In the genomic region with DNA sequence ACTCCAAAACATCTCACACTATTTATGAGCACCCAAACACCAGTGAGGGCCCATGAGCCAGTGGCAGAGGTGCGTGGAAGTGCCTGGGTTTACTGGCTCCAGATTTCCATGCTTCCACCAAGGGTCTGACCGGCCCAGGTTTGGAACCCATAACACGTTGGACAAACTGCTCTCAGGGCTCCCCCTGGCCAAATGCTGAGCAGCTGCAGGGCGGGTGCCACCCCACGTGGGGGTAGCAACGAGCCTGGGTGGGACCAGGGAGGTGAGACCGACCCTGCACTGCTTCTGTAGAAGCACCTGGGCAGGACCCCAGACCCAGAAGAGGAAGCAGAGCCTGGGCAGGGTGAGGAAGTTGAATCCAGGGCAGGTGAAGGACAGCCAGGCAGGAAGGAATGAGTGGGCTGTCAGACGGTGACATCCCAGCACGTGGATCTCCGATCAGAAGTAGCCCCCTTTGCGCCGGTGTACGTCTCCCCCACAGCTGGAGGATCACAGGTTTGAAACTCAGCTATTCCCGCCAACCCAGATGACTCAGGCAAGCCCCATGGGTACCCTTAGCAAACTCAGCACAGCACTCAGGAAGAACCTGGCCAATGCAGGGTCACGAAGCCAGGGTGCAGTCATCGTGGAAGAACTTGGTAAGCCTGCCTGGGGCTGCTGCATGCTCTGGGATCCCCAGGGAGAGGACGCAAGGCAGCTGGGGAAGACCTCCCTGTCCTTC, we compare ENCODE assay signal across 1 cellular context.
TF ChIP-seq lines count a peak whose summit lies in the region.

No MANE protein-coding gene starts in this region.

TF ChIP-seq in H1, 55 proteins besides CTCF, POLR2A, EP300 and RAD21:
- TF ChIP-seq JUN (IDR thresholded peaks at IDR 0.05; ENCODE audit: low read depth, low read length) (no peak), CREB1 (IDR thresholded peaks at IDR 0.05) (no peak), YY1 (IDR thresholded peaks at IDR 0.05; ENCODE audit: low read depth, low read length) (no peak), MAFK (IDR thresholded peaks at IDR 0.05; ENCODE audit: low read depth, low read length) (no peak), NRF1 (IDR thresholded peaks at IDR 0.05; ENCODE audit: low read depth, low read length) (no peak), KDM1A (IDR thresholded peaks at IDR 0.05; ENCODE audit: borderline replicate concordance, low read length) (no peak), NANOG (IDR thresholded peaks at IDR 0.05; ENCODE audit: insufficient read depth, low read depth, low read length, poor library complexity, severe bottlenecking) (no peak), EZH2 (IDR thresholded peaks at IDR 0.05; ENCODE audit: low read depth, low read length, severe bottlenecking) (no peak), TEAD4 (IDR thresholded peaks at IDR 0.05; ENCODE audit: low read depth, low read length) (no peak), TAF7 (optimal IDR thresholded peaks at IDR 0.05; ENCODE audit: borderline replicate concordance, low read depth, low read length) (no peak), RBBP5 (IDR thresholded peaks at IDR 0.05; ENCODE audit: borderline replicate concordance, low read depth, low read length) (no peak), SAP30 (IDR thresholded peaks at IDR 0.05; ENCODE audit: insufficient read depth, insufficient replicate concordance, low read length) (no peak), SUZ12 (IDR thresholded peaks at IDR 0.05; ENCODE audit: low read length) (no peak), BACH1 (IDR thresholded peaks at IDR 0.05; ENCODE audit: low read length) (no peak), CBX5 (IDR thresholded peaks at IDR 0.05; ENCODE audit: low read depth, low read length) (no peak)
- TF ChIP-seq, protein P1, sequence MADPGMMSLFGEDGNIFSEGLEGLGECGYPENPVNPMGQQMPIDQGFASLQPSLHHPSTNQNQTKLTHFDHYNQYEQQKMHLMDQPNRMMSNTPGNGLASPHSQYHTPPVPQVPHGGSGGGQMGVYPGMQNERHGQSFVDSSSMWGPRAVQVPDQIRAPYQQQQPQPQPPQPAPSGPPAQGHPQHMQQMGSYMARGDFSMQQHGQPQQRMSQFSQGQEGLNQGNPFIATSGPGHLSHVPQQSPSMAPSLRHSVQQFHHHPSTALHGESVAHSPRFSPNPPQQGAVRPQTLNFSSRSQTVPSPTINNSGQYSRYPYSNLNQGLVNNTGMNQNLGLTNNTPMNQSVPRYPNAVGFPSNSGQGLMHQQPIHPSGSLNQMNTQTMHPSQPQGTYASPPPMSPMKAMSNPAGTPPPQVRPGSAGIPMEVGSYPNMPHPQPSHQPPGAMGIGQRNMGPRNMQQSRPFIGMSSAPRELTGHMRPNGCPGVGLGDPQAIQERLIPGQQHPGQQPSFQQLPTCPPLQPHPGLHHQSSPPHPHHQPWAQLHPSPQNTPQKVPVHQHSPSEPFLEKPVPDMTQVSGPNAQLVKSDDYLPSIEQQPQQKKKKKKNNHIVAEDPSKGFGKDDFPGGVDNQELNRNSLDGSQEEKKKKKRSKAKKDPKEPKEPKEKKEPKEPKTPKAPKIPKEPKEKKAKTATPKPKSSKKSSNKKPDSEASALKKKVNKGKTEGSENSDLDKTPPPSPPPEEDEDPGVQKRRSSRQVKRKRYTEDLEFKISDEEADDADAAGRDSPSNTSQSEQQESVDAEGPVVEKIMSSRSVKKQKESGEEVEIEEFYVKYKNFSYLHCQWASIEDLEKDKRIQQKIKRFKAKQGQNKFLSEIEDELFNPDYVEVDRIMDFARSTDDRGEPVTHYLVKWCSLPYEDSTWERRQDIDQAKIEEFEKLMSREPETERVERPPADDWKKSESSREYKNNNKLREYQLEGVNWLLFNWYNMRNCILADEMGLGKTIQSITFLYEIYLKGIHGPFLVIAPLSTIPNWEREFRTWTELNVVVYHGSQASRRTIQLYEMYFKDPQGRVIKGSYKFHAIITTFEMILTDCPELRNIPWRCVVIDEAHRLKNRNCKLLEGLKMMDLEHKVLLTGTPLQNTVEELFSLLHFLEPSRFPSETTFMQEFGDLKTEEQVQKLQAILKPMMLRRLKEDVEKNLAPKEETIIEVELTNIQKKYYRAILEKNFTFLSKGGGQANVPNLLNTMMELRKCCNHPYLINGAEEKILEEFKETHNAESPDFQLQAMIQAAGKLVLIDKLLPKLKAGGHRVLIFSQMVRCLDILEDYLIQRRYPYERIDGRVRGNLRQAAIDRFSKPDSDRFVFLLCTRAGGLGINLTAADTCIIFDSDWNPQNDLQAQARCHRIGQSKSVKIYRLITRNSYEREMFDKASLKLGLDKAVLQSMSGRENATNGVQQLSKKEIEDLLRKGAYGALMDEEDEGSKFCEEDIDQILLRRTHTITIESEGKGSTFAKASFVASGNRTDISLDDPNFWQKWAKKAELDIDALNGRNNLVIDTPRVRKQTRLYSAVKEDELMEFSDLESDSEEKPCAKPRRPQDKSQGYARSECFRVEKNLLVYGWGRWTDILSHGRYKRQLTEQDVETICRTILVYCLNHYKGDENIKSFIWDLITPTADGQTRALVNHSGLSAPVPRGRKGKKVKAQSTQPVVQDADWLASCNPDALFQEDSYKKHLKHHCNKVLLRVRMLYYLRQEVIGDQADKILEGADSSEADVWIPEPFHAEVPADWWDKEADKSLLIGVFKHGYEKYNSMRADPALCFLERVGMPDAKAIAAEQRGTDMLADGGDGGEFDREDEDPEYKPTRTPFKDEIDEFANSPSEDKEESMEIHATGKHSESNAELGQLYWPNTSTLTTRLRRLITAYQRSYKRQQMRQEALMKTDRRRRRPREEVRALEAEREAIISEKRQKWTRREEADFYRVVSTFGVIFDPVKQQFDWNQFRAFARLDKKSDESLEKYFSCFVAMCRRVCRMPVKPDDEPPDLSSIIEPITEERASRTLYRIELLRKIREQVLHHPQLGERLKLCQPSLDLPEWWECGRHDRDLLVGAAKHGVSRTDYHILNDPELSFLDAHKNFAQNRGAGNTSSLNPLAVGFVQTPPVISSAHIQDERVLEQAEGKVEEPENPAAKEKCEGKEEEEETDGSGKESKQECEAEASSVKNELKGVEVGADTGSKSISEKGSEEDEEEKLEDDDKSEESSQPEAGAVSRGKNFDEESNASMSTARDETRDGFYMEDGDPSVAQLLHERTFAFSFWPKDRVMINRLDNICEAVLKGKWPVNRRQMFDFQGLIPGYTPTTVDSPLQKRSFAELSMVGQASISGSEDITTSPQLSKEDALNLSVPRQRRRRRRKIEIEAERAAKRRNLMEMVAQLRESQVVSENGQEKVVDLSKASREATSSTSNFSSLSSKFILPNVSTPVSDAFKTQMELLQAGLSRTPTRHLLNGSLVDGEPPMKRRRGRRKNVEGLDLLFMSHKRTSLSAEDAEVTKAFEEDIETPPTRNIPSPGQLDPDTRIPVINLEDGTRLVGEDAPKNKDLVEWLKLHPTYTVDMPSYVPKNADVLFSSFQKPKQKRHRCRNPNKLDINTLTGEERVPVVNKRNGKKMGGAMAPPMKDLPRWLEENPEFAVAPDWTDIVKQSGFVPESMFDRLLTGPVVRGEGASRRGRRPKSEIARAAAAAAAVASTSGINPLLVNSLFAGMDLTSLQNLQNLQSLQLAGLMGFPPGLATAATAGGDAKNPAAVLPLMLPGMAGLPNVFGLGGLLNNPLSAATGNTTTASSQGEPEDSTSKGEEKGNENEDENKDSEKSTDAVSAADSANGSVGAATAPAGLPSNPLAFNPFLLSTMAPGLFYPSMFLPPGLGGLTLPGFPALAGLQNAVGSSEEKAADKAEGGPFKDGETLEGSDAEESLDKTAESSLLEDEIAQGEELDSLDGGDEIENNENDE (IDR thresholded peaks at IDR 0.05; ENCODE audit: insufficient replicate concordance, low read length): no peak
